8 cellular contexts compared by ENCODE assay signal in genomic region chr3:118628704-118629341, GRCh38.
A peak's percentile ranks its signal among the peaks of the same experiment; 100 is the strongest.
DNase-seq lines count a peak whose midpoint lies in the region; ATAC-seq and TF ChIP-seq lines count a peak whose summit lies in the region.

No MANE protein-coding gene starts in this region.

- no peaks in the 10 kb centered on the region for H3K4me1 Mint-ChIP-seq in CD4-positive, alpha-beta memory T cell

- no peaks in the 10 kb centered on the region for H3K27me3 Mint-ChIP-seq in CD4-positive, alpha-beta memory T cell

- POLR2A ChIA-PET in CD4-positive, alpha-beta memory T cell (lab: Charles Lee; ENCODE audit: partially characterized antibody), result no interaction called here

- H3K4me1 ChIP-seq in SJSA1 (replicated peaks), result no peaks in the 10 kb centered on the region
- no peaks in the 10 kb centered on the region for H3K4me1 ChIP-seq in CD4-positive, alpha-beta memory T cell (ENCODE audit: insufficient read depth, low read length)

- CTCF ChIA-PET in CD4-positive, alpha-beta memory T cell (lab: Charles Lee; ENCODE audit: partially characterized antibody), result no interaction called here

- peak; percentile 19 for DNase-seq in AG10803 (ENCODE audit: low read depth)
- peak; percentile 15 for DNase-seq in MV-4-11 (lab: John Stamatoyannopoulos, UW)
- peak; percentile 16 to 47 for DNase-seq in SJSA1 (ENCODE audit: low read depth in 1 of 2, low spot score in 2 of 2)
- peak; percentile 6 for DNase-seq in epithelial cell of proximal tubule (ENCODE audit: low read depth)
- peak; percentile 64 for DNase-seq in mucosa of gallbladder (ENCODE audit: low spot score)
- no peak for DNase-seq in CD4-positive, alpha-beta memory T cell

- no peak overlapping the region for H3K4me3 ChIP-seq in AG10803 (ENCODE audit: low read length)
- H3K4me3 ChIP-seq in SJSA1, result no peak overlapping the region
- no peak overlapping the region for H3K4me3 ChIP-seq in epithelial cell of proximal tubule (ENCODE audit: low read depth, low read length)
- H3K4me3 ChIP-seq in CD4-positive, alpha-beta memory T cell (ENCODE audit: low read length in 2 of 2), result no peak overlapping the region

- H3K9me3 ChIP-seq in SJSA1 (replicated peaks), result no peaks in the 10 kb centered on the region
- H3K9me3 ChIP-seq in CD4-positive, alpha-beta memory T cell (ENCODE audit: control insufficient read depth in 1 of 2, low read length in 2 of 2), result no peaks in the 10 kb centered on the region

- TF ChIP-seq CTCF in AG10803 (conservative IDR thresholded peaks at IDR 0.05; ENCODE audit: low read length) (peak; percentile 55), epithelial cell of proximal tubule (conservative IDR thresholded peaks at IDR 0.05; ENCODE audit: low read depth, low read length) (peak; percentile 88)

- intact Hi-C loops in CD4-positive, alpha-beta memory T cell (cut with micrococcal nuclease), result no loop called here

- H3K4me3 Mint-ChIP-seq in CD4-positive, alpha-beta memory T cell, result no peak overlapping the region

- ATAC-seq in GM18505 (IDR thresholded peaks at IDR 0.05; ENCODE audit: unreplicated experiment), result peak; percentile 99
- ATAC-seq in HG02798 (IDR thresholded peaks at IDR 0.05; ENCODE audit: poor library complexity, unreplicated experiment), result peak; percentile 98

- no peaks in the 10 kb centered on the region for H3K27me3 ChIP-seq in SJSA1 (replicated peaks)
- no peaks in the 10 kb centered on the region for H3K27me3 ChIP-seq in CD4-positive, alpha-beta memory T cell (ENCODE audit: insufficient read depth, low read length)

- no peaks in the 10 kb centered on the region for H3K36me3 Mint-ChIP-seq in CD4-positive, alpha-beta memory T cell

- TF ChIP-seq POLR2A in GM18505 (IDR thresholded peaks at IDR 0.05; ENCODE audit: borderline replicate concordance, extremely low read depth, insufficient read depth, insufficient read length), result no peak

- no peak overlapping the region for H3K27ac Mint-ChIP-seq in CD4-positive, alpha-beta memory T cell

- H3K27ac ChIP-seq in SJSA1, result no peak overlapping the region
- H3K27ac ChIP-seq in CD4-positive, alpha-beta memory T cell (ENCODE audit: low read depth, low read length), result no peak overlapping the region

- H3K9me3 Mint-ChIP-seq in CD4-positive, alpha-beta memory T cell, result peaks cover 0 to 2% (median 0%) of the 10 kb centered on the region in 8 donors

- no peaks in the 10 kb centered on the region for H3K36me3 ChIP-seq in SJSA1
- no peaks in the 10 kb centered on the region for H3K36me3 ChIP-seq in CD4-positive, alpha-beta memory T cell (ENCODE audit: insufficient read depth, low read length)

Comparison
In these comparisons a context has a peak if more than half of its experiments do, and no peak if none do; other contexts are left out.
1. DNase-seq: peak in AG10803 (single experiment), MV-4-11 (single experiment), SJSA1 (2 of 2), epithelial cell of proximal tubule (single experiment) and mucosa of gallbladder (single experiment); none in CD4-positive, alpha-beta memory T cell (0 of 5).